1 cellular context compared by ENCODE assay signal in the genomic region with DNA sequence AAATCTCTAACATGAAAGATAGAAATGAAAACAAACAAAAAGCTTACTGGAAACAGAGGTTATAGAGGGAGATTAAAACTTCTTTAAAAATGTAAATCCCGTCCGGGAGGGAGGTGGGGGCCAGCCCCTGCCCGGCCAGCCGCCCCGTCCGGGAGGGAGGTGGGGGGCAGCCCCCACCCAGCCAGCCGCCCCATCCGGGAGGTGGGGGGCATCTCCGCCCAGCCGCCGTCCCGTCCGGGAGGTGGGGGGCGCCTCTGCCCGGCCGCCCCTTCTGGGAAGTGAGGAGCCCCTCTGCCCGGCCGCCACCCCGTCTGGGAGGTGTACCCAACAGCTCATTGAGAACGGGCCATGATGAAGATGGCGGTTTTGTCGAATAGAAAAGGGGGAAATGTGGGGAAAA. TPM values are rescaled to one million over a fixed set of nuclear protein-coding genes. Genes with fewer than 3 reads are reported as not detected.
"Had no signal": no experiment of that assay in that cellular context is flagged by ENCODE, and none has a peak within 500 bp of the region (broad histone marks: within the 10 kb centered on the region; RNA-seq: fewer than 3 reads in every experiment).

No MANE protein-coding gene starts in this region.

RNA-seq across cellular contexts. Expression of gene FGF12, which starts 16.2 kb away (rescaled TPM):
- total RNA-seq: LHCN-M2 had no signal
